ENCODE assay signal across 8 cellular contexts in the genomic region with DNA sequence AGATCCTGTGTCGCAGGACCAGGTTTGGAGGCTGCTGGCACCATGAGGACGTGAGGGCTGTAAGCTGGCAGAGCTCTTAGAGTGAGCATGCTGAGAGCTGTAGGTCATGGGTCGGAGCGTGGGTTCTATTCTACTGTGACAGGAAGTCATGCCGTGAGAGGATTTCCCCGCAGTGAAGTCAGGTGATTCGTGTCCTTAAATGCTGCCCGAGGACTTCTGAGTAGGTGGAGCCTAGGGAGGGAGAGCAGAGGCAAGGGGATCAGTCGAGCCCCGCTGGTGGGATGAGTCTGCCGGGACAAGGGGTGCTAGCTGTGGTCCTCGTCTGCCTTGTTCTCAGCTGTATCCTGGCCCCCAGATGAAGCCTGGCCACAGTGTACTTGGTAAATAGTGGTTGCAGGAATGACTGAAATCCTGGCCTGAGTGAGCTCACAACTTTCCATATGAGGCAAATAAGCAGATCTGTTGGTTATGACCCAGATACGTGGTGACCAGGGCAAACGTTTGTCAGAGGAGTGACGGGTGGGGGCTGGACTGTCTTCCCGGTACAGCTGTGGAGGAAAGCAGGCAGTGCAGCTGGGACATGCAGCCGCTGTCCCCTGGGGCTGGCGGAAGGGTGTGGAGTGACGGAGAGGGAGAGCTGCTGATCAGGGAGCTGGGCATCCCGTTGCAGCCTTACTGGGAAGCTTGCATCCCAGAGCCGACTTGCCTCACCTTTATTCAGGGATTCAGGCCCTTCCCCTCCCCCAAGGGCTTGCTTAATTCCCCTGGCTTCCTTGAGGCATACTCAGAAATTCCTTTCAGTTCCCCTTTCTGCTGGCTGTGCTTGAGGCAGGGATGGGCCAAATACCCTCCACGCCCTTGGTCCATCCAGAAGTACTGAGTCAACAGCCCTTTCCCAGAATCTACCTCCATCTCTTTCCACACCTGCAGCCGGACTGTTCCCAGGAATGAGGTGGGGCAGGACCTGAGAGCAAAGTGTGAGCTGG.
A peak's percentile ranks its signal among the peaks of the same experiment; 100 is the strongest.
DNase-seq lines count a peak whose midpoint lies in the region; ATAC-seq and TF ChIP-seq lines count a peak whose summit lies in the region.

No MANE protein-coding gene starts in this region.

- no peaks in the 10 kb centered on the region for H3K36me3 ChIP-seq in A673 (ENCODE audit: insufficient read depth, low read length, poor library complexity, severe bottlenecking)
- no peaks in the 10 kb centered on the region for H3K36me3 ChIP-seq in mesendoderm (ENCODE audit: control insufficient read depth, insufficient read depth, low read length)

- H3K9me3 Mint-ChIP-seq in chondrocyte (ENCODE audit: low read depth), result no peaks in the 10 kb centered on the region
- H3K9me3 Mint-ChIP-seq in stimulated activated naive B cell treated with anti-CD40 and anti-IgM and Interleukin-4, amounts not matched to agents 10 μg/mL and 1 μg/mL and 100 μg/mL, for 72 hours, result peaks cover 0 to 1% of the 10 kb centered on the region in 2 donors

- H2AK5ac ChIP-seq in mesendoderm (ENCODE audit: low read length), result no peak overlapping the region

- no peaks in the 10 kb centered on the region for H3K79me2 ChIP-seq in mesendoderm (ENCODE audit: control insufficient read depth, insufficient read depth, low read length)

- no peak overlapping the region for H2BK120ac ChIP-seq in mesendoderm (ENCODE audit: low read depth, low read length)

- ATAC-seq in GM19043 (IDR thresholded peaks at IDR 0.05; ENCODE audit: low read depth, unreplicated experiment) (peak; percentile 66), HG03354 (IDR thresholded peaks at IDR 0.05; ENCODE audit: poor library complexity, severe bottlenecking, unreplicated experiment) (peak; percentile 84)
- peak; percentile 93 for ATAC-seq in stimulated activated naive B cell treated with anti-CD40 and anti-IgM and Interleukin-4, amounts not matched to agents 10 μg/mL and 1 μg/mL and 100 μg/mL, for 72 hours (replicated peaks)

- no peak overlapping the region for H3K23ac ChIP-seq in mesendoderm (ENCODE audit: low read length)

- no CpG with 5 or more reads among the region's 23 CpGs for WGBS in mesendoderm (ENCODE audit: extremely low coverage, insufficient coverage, low lambda C conversion rate)

- no peaks in the 10 kb centered on the region for H3K27me3 ChIP-seq in A673 (replicated peaks; ENCODE audit: insufficient read depth, low read depth, low read length, poor library complexity)
- no peaks in the 10 kb centered on the region for H3K27me3 ChIP-seq in mesendoderm (ENCODE audit: insufficient read depth, low read length, poor library complexity)

- POLR2A ChIA-PET in A673 (lab: Charles Lee; ENCODE audit: low non-redundant PET), result interaction anchor here (0.6 kb wide), 2 partner anchors 149 to 257 kb away, joined by 3 to 4 read pairs; no protein-coding TSS in a partner anchor

- no peaks in the 10 kb centered on the region for H3K9me3 ChIP-seq in A673 (ENCODE audit: low read depth, low read length, poor library complexity, severe bottlenecking)

- peak overlapping the region; percentile 37 for H3K4me3 Mint-ChIP-seq in chondrocyte (ENCODE audit: unreplicated experiment)
- H3K4me3 Mint-ChIP-seq in stimulated activated naive B cell treated with anti-CD40 and anti-IgM and Interleukin-4, amounts not matched to agents 10 μg/mL and 1 μg/mL and 100 μg/mL, for 72 hours, result peak overlapping the region; percentile 79 to 82

- intact Hi-C loops in A673 (cut with micrococcal nuclease; ENCODE audit: unreplicated experiment), result no loop called here

- TSS peak; percentile 89 for BruUV-seq in A673 (replicated peaks; lab: Mats Ljungman, UMichigan)

- no peak overlapping the region for H4K5ac ChIP-seq in mesendoderm (ENCODE audit: low read length)

- no peaks in the 10 kb centered on the region for H3K36me3 Mint-ChIP-seq in chondrocyte (ENCODE audit: low read depth)
- H3K36me3 Mint-ChIP-seq in stimulated activated naive B cell treated with anti-CD40 and anti-IgM and Interleukin-4, amounts not matched to agents 10 μg/mL and 1 μg/mL and 100 μg/mL, for 72 hours, result peaks cover 0 to 3% of the 10 kb centered on the region in 2 donors

- H3K4me1 ChIP-seq in A673 (ENCODE audit: insufficient read depth, low read length, poor library complexity, severe bottlenecking), result peaks cover 55% of the 10 kb centered on the region
- H3K4me1 ChIP-seq in mesendoderm (ENCODE audit: control insufficient read depth, low read depth, low read length), result peaks cover 8% of the 10 kb centered on the region

- H3K4me3 ChIP-seq in A673 (ENCODE audit: low read depth, low read length, poor library complexity, severe bottlenecking), result peak overlapping the region; percentile 17
- no peak overlapping the region for H3K4me3 ChIP-seq in mesendoderm (ENCODE audit: low read length)

- H3K4me2 ChIP-seq in mesendoderm (ENCODE audit: low read length), result no peak overlapping the region

- peak overlapping the region; percentile 76 for H3K56ac ChIP-seq in mesendoderm (ENCODE audit: low read length)

- no peak overlapping the region for H4K8ac ChIP-seq in mesendoderm (ENCODE audit: low read depth, low read length)

- DNase-seq in A673 (ENCODE audit: low spot score), result peak; percentile 86
- DNase-seq in UCSD-AML1 (lab: John Stamatoyannopoulos, UW; ENCODE audit: unreplicated experiment), result peak; percentile 37
- DNase-seq in chondrocyte (ENCODE audit: low spot score), result no peak
- DNase-seq in mesendoderm, result peak; percentile 83
- DNase-seq in stimulated activated naive B cell treated with anti-CD40 and anti-IgM and Interleukin-4, amounts not matched to agents 10 μg/mL and 1 μg/mL and 100 μg/mL, for 72 hours, result peak; percentile 80
- DNase-seq in NCI-H2171 (lab: John Stamatoyannopoulos, UW), result no peak

- H3K27ac ChIP-seq in A673 (ENCODE audit: low read depth, low read length, poor library complexity, severe bottlenecking), result peak overlapping the region; percentile 83
- no peak overlapping the region for H3K27ac ChIP-seq in mesendoderm (ENCODE audit: low read depth, low read length)

- H3K9ac ChIP-seq in mesendoderm (ENCODE audit: low read length), result peak overlapping the region; percentile 26

- H3K79me1 ChIP-seq in mesendoderm (ENCODE audit: low read length), result no peaks in the 10 kb centered on the region

- no peak for TF ChIP-seq CTCF in A673 (conservative IDR thresholded peaks at IDR 0.05; ENCODE audit: low read depth, low read length)
- TF ChIP-seq CTCF in chondrocyte (IDR thresholded peaks at IDR 0.05), result no peak

- H2BK5ac ChIP-seq in mesendoderm (ENCODE audit: low read length), result no peak overlapping the region

- H3K18ac ChIP-seq in mesendoderm (ENCODE audit: low read length), result no peak overlapping the region

- peak overlapping the region; percentile 75 for H3K27ac Mint-ChIP-seq in chondrocyte (ENCODE audit: unreplicated experiment)
- peak overlapping the region; percentile 97 for H3K27ac Mint-ChIP-seq in stimulated activated naive B cell treated with anti-CD40 and anti-IgM and Interleukin-4, amounts not matched to agents 10 μg/mL and 1 μg/mL and 100 μg/mL, for 72 hours

- no peak overlapping the region for H3K4ac ChIP-seq in mesendoderm (ENCODE audit: low read depth, low read length)

- H3K27me3 Mint-ChIP-seq in chondrocyte (ENCODE audit: low read depth), result no peaks in the 10 kb centered on the region
- H3K27me3 Mint-ChIP-seq in stimulated activated naive B cell treated with anti-CD40 and anti-IgM and Interleukin-4, amounts not matched to agents 10 μg/mL and 1 μg/mL and 100 μg/mL, for 72 hours, result no peaks in the 10 kb centered on the region

- no peak overlapping the region for H2BK15ac ChIP-seq in mesendoderm (replicated peaks; ENCODE audit: low read depth)

- CTCF ChIA-PET in A673 (lab: Charles Lee), result no interaction called here

- peaks cover 19% of the 10 kb centered on the region for H3K4me1 Mint-ChIP-seq in chondrocyte (ENCODE audit: low read depth)
- peaks cover 45 to 56% of the 10 kb centered on the region in 2 donors for H3K4me1 Mint-ChIP-seq in stimulated activated naive B cell treated with anti-CD40 and anti-IgM and Interleukin-4, amounts not matched to agents 10 μg/mL and 1 μg/mL and 100 μg/mL, for 72 hours

Comparison
In these comparisons a context has a peak if more than half of its experiments do, and no peak if none do; other contexts are left out.
1. DNase-seq: peak in A673 (single experiment), UCSD-AML1 (single experiment), mesendoderm (single experiment) and stimulated activated naive B cell treated with anti-CD40 and anti-IgM and Interleukin-4, amounts not matched to agents 10 μg/mL and 1 μg/mL and 100 μg/mL, for 72 hours (single experiment); none in chondrocyte (single experiment) and NCI-H2171 (single experiment).
2. Peak in every context shown above with its lines, with median percentiles within 50 percentile points of each other: ATAC-seq.